In the genomic region with DNA sequence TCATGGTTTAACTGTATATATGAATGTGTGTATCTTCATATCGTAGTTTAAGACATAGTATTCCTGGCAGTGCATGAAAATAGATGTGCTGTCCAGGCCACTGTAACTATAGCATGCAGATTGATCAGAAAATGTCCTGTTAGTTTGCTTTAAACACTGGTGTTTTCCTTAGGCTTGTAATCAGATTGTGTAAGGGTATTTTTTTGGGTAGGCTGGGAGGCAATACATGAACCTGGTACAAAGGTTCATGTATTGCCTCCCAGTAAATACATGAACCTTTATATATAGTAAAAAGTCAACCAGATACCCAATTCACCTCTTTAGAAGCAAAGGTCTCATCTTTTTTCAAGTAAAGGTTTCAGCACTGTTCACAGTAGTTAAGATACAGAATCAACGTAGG, we compare ENCODE assay signal across 8 cellular contexts. TPM values are rescaled to one million over a fixed set of nuclear protein-coding genes. Genes with fewer than 3 reads are reported as not detected.
DNase-seq lines count a peak whose midpoint lies in the region; ATAC-seq and TF ChIP-seq lines count a peak whose summit lies in the region.

No MANE protein-coding gene starts in this region.

- TF ChIP-seq CTCF in NB4 (IDR thresholded peaks at IDR 0.05; ENCODE audit: low read depth, low read length) (no peak), neural progenitor cell (IDR thresholded peaks at IDR 0.05) (no peak), RWPE1 (conservative IDR thresholded peaks at IDR 0.05; ENCODE audit: low read depth) (no peak)

- in situ Hi-C loops in ACHN (cut with HindIII; ENCODE audit: low pct_ligation_motif_present, low pct_unique_long_range_greater_than_20kb, low sequenced_read_pairs) = no loop called here

- peaks cover 11% of the 10 kb centered on the region for H3K36me3 Mint-ChIP-seq in CD4-positive, CD25-positive, alpha-beta regulatory T cell
- H3K36me3 Mint-ChIP-seq in neural progenitor cell = peaks cover 2% of the 10 kb centered on the region

- POLR2A ChIA-PET in RWPE1 (lab: Yijun Ruan, JAX; ENCODE audit: low non-redundant PET) = no interaction called here

- ATAC-seq in CD4-positive, CD25-positive, alpha-beta regulatory T cell (ENCODE audit: low read depth in 2 of 2) = no peak
- ATAC-seq in GM21786 (IDR thresholded peaks at IDR 0.05; ENCODE audit: unreplicated experiment) = no peak
- no peak for ATAC-seq in HG02938 (IDR thresholded peaks at IDR 0.05; ENCODE audit: unreplicated experiment)

- peaks cover 19% of the 10 kb centered on the region for H3F3A ChIP-seq in neural progenitor cell (ENCODE audit: low read depth)

- peak overlapping the region; percentile 100 for H3K27ac ChIP-seq in CD4-positive, CD25-positive, alpha-beta regulatory T cell (ENCODE audit: insufficient read depth, low read length, poor library complexity, severe bottlenecking)
- H3K27ac ChIP-seq in effector memory CD4-positive, alpha-beta T cell (ENCODE audit: insufficient read depth, low read length, poor library complexity, severe bottlenecking) = peak overlapping the region; percentile 100
- no peak overlapping the region for H3K27ac ChIP-seq in neural progenitor cell
- no peak overlapping the region for H3K27ac ChIP-seq in RWPE1

- H3K4me1 Mint-ChIP-seq in CD4-positive, CD25-positive, alpha-beta regulatory T cell = peaks cover 32 to 71% (median 57%) of the 10 kb centered on the region in 4 donors
- H3K4me1 Mint-ChIP-seq in neural progenitor cell = peaks cover 19% of the 10 kb centered on the region

- peak overlapping the region; percentile 77 for H3K4me2 ChIP-seq in neural progenitor cell

- peaks cover 30% of the 10 kb centered on the region for H3K4me1 ChIP-seq in CD4-positive, CD25-positive, alpha-beta regulatory T cell (ENCODE audit: control insufficient read depth, insufficient read depth, low read length, poor library complexity, severe bottlenecking)
- H3K4me1 ChIP-seq in effector memory CD4-positive, alpha-beta T cell (ENCODE audit: control insufficient read depth, insufficient read depth, low read length, poor library complexity, severe bottlenecking) = peaks cover 19% of the 10 kb centered on the region
- peaks cover 11% of the 10 kb centered on the region for H3K4me1 ChIP-seq in neural progenitor cell

- H3K79me2 ChIP-seq in neural progenitor cell (ENCODE audit: low read depth) = peaks cover 50% of the 10 kb centered on the region

- no peak for DNase-seq in CD4-positive, CD25-positive, alpha-beta regulatory T cell
- no peak for DNase-seq in NB4 (ENCODE audit: low read depth)
- DNase-seq in effector memory CD4-positive, alpha-beta T cell = no peak
- no peak for DNase-seq in neural progenitor cell (ENCODE audit: low spot score)
- DNase-seq in RWPE1 (ENCODE audit: low spot score) = no peak
- no peak for DNase-seq in ACHN

- no peak for TF ChIP-seq POLR2A in NB4 (IDR thresholded peaks at IDR 0.05; ENCODE audit: extremely low read depth, insufficient read length)

- H3K4me3 Mint-ChIP-seq in CD4-positive, CD25-positive, alpha-beta regulatory T cell = peak overlapping the region; percentile 96 to 100 (median 99)
- peak overlapping the region; percentile 100 for H3K4me3 Mint-ChIP-seq in neural progenitor cell

- H3K27me3 ChIP-seq in CD4-positive, CD25-positive, alpha-beta regulatory T cell (ENCODE audit: control insufficient read depth, insufficient read depth, low read length) = no peaks in the 10 kb centered on the region
- no peaks in the 10 kb centered on the region for H3K27me3 ChIP-seq in effector memory CD4-positive, alpha-beta T cell (replicated peaks; ENCODE audit: control insufficient read depth, insufficient read depth, low read length, poor library complexity, severe bottlenecking)
- H3K27me3 ChIP-seq in neural progenitor cell = no peaks in the 10 kb centered on the region

- CTCF ChIA-PET in RWPE1 (lab: Yijun Ruan, JAX) = no interaction called here

- H2AFZ ChIP-seq in neural progenitor cell (replicated peaks) = no peak overlapping the region

- H3K4me3 ChIP-seq in CD4-positive, CD25-positive, alpha-beta regulatory T cell (ENCODE audit: low read depth, low read length) = peak overlapping the region; percentile 100
- H3K4me3 ChIP-seq in NB4 (ENCODE audit: low read depth, low read length) (peak overlapping the region; percentile 98), neural progenitor cell (peak overlapping the region; percentile 74)
- H3K4me3 ChIP-seq in effector memory CD4-positive, alpha-beta T cell (ENCODE audit: insufficient read depth, low read depth, low read length, poor library complexity, severe bottlenecking) = peak overlapping the region; percentile 94

- H3K27me3 Mint-ChIP-seq in CD4-positive, CD25-positive, alpha-beta regulatory T cell = no peaks in the 10 kb centered on the region
- H3K27me3 Mint-ChIP-seq in neural progenitor cell (ENCODE audit: insufficient read depth, low read depth) = peaks cover 2% of the 10 kb centered on the region

- H3K27ac Mint-ChIP-seq in CD4-positive, CD25-positive, alpha-beta regulatory T cell = peak overlapping the region in 2 of 3 donors; percentile 100
- H3K27ac Mint-ChIP-seq in neural progenitor cell = no peak overlapping the region

- H4K20me1 ChIP-seq in neural progenitor cell (ENCODE audit: low read depth) = no peaks in the 10 kb centered on the region

- H3K9me3 Mint-ChIP-seq in CD4-positive, CD25-positive, alpha-beta regulatory T cell = no peaks in the 10 kb centered on the region
- H3K9me3 Mint-ChIP-seq in neural progenitor cell = no peaks in the 10 kb centered on the region

- H3K9ac ChIP-seq in neural progenitor cell = no peak overlapping the region

- H3K9me3 ChIP-seq in CD4-positive, CD25-positive, alpha-beta regulatory T cell (ENCODE audit: control insufficient read depth in 2 of 2, low read length in 2 of 2) = no peaks in the 10 kb centered on the region
- H3K9me3 ChIP-seq in effector memory CD4-positive, alpha-beta T cell (ENCODE audit: control insufficient read depth, low read length) = no peaks in the 10 kb centered on the region
- H3K9me3 ChIP-seq in neural progenitor cell (ENCODE audit: low read depth) = no peaks in the 10 kb centered on the region

- H3K36me3 ChIP-seq in CD4-positive, CD25-positive, alpha-beta regulatory T cell (ENCODE audit: control insufficient read depth, insufficient read depth, low read length) = peaks cover 7% of the 10 kb centered on the region
- H3K36me3 ChIP-seq in effector memory CD4-positive, alpha-beta T cell (ENCODE audit: control insufficient read depth, insufficient read depth, low read length) = peaks cover 10% of the 10 kb centered on the region
- H3K36me3 ChIP-seq in neural progenitor cell = no peaks in the 10 kb centered on the region

RNA-seq across cellular contexts. Expression of a gene that starts 1.6 kb away (rescaled TPM):
- 73.9 TPM for total RNA-seq in CD4-positive, CD25-positive, alpha-beta regulatory T cell
- 10 to 100 TPM; 49.2 to 58.2 (median 53.6) TPM for polyA plus RNA-seq in CD4-positive, CD25-positive, alpha-beta regulatory T cell
- 14.0 and 20.1 TPM in 2 replicates for total RNA-seq in neural progenitor cell (ENCODE audit: low replicate concordance)

RNA-seq across cellular contexts. Expression of a gene that starts 20.1 kb away (rescaled TPM):
- total RNA-seq in CD4-positive, CD25-positive, alpha-beta regulatory T cell = 662 TPM
- polyA plus RNA-seq in CD4-positive, CD25-positive, alpha-beta regulatory T cell = 100 to 1,000 TPM; 136 to 197 (median 164) TPM
- 462 and 787 TPM in 2 replicates for total RNA-seq in neural progenitor cell (ENCODE audit: low replicate concordance)

RNA-seq across cellular contexts. Expression of a gene that starts 44.7 kb away (rescaled TPM):
- total RNA-seq in CD4-positive, CD25-positive, alpha-beta regulatory T cell = 183 TPM
- 100 to 1,000 TPM in 1 of 4 donors, 10 to 100 TPM in 3; 81.1 to 108 (median 93.2) TPM for polyA plus RNA-seq in CD4-positive, CD25-positive, alpha-beta regulatory T cell
- total RNA-seq in neural progenitor cell (ENCODE audit: low replicate concordance) = 399 and 539 TPM in 2 replicates

RNA-seq across cellular contexts. Expression of a gene that starts 45.3 kb away (rescaled TPM):
- total RNA-seq in CD4-positive, CD25-positive, alpha-beta regulatory T cell = 90.4 TPM
- 100 to 1,000 TPM; 110 to 133 (median 121) TPM for polyA plus RNA-seq in CD4-positive, CD25-positive, alpha-beta regulatory T cell
- 237 and 320 TPM in 2 replicates for total RNA-seq in neural progenitor cell (ENCODE audit: low replicate concordance)

Comparison
In these comparisons a context has a peak if more than half of its experiments do, and no peak if none do; other contexts are left out.
1. H3K27ac ChIP-seq: peak in CD4-positive, CD25-positive, alpha-beta regulatory T cell (single experiment) and effector memory CD4-positive, alpha-beta T cell (single experiment); none in neural progenitor cell (single experiment) and RWPE1 (single experiment).
2. Peak in every context shown above with its lines, with median percentiles within 50 percentile points of each other: H3K4me3 ChIP-seq.